Comparison of ENCODE assay signal across 8 cellular contexts in the genomic region with DNA sequence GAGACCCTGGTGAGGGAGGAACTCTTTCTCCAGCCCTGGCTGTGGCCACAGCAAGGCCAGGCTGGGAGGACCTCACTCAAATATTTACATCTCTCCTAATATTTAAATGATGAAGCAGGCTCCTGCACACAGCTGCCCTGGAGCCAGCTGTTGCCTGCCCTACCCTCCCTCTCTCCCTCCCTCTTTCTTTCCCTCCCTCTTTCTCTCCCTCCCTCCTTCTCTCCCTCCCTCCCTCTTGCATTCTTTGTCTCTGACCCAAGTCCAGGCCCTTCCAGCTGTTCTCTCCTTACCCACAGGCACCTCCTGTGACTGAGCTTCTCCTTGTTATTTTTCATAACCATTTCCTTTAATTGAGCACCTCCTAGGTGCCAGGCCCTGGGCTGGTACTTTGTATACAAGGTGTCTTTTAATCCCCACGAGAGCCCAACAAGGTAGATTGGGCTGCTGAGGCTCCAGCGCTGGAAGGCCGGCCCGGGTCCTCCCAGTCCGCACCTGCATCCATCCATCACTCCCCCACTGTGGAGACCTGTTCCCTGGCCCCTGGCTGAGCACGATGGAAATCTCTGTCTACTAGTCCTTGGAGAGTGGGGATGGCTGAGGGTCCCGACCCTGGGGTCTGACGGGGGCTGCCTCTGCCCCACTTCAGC.
A peak's percentile ranks its signal among the peaks of the same experiment; 100 is the strongest.
DNase-seq lines count a peak whose midpoint lies in the region; ATAC-seq and TF ChIP-seq lines count a peak whose summit lies in the region.

No MANE protein-coding gene starts in this region.

- no peak overlapping the region for H3K4ac ChIP-seq in neuronal stem cell (ENCODE audit: low read length)

- peaks cover 52% of the 10 kb centered on the region for H3K79me1 ChIP-seq in neuronal stem cell (ENCODE audit: low read depth, low read length)

- H2AFZ ChIP-seq in neuronal stem cell (ENCODE audit: low read length), result no peak overlapping the region

- H2BK120ac ChIP-seq in neuronal stem cell (ENCODE audit: low read depth, low read length), result peak overlapping the region; percentile 97

- H3K4me2 ChIP-seq in BLaER1 treated with 17β-estradiol and CSF1 and Interleukin-3, amounts not matched to agents 10 nM and 100 nM, result peak overlapping the region; percentile 61 to 100 (median 81)
- H3K4me2 ChIP-seq in neuronal stem cell (ENCODE audit: insufficient read depth, low read length, poor library complexity, severe bottlenecking), result no peak overlapping the region

- H3K14ac ChIP-seq in neuronal stem cell (ENCODE audit: low read length), result peak overlapping the region; percentile 21

- no CpG with 5 or more reads among the region's 8 CpGs for WGBS in neuronal stem cell (ENCODE audit: extremely low coverage in 2 of 2, insufficient read length in 2 of 2, insufficient replicate concordance in 1 of 2), 2 donors

- DNase-seq in Jurkat, Clone E6-1 (ENCODE audit: low read depth, low spot score), result no peak
- DNase-seq in epithelial cell of esophagus (ENCODE audit: low read depth) (peak; percentile 28), neuronal stem cell (ENCODE audit: low spot score) (no peak), SW 1271 (lab: John Stamatoyannopoulos, UW) (no peak)

- peak overlapping the region; percentile 80 for H3K18ac ChIP-seq in neuronal stem cell (ENCODE audit: low read length)

- peak overlapping the region; percentile 100 for H2AK5ac ChIP-seq in neuronal stem cell (ENCODE audit: low read depth, low read length)

- peak overlapping the region in 5 of 11 experiments; percentile 11 to 60 (median 20); a peak in 7 of 22 replicates for H3K27ac ChIP-seq in BLaER1 treated with 17β-estradiol and CSF1 and Interleukin-3, amounts not matched to agents 10 nM and 100 nM
- peak overlapping the region; percentile 66 for H3K27ac ChIP-seq in neuronal stem cell (replicated peaks; ENCODE audit: low read length)

- no peak for TF ChIP-seq CTCF in epithelial cell of esophagus (IDR thresholded peaks at IDR 0.05; ENCODE audit: insufficient read depth, low read depth, low read length, missing control alignments)

- no peak overlapping the region for H2BK12ac ChIP-seq in neuronal stem cell (ENCODE audit: low read length)

- H3K27me3 ChIP-seq in BLaER1 treated with 17β-estradiol and CSF1 and Interleukin-3, amounts not matched to agents 10 nM and 100 nM, result no peaks in the 10 kb centered on the region
- no peaks in the 10 kb centered on the region for H3K27me3 ChIP-seq in neuronal stem cell (ENCODE audit: control insufficient read depth in 3 of 3, insufficient read depth in 3 of 3, low read depth in 1 of 3, low read length in 3 of 3)

- peak overlapping the region; percentile 21 for H2BK15ac ChIP-seq in neuronal stem cell (ENCODE audit: low read length)

- peaks cover 88 to 100% (median 98%) of the 10 kb centered on the region in 10 experiments for H3K4me1 ChIP-seq in BLaER1 treated with 17β-estradiol and CSF1 and Interleukin-3, amounts not matched to agents 10 nM and 100 nM
- peaks cover 60 to 67% of the 10 kb centered on the region in 2 donors for H3K4me1 ChIP-seq in neuronal stem cell (ENCODE audit: control insufficient read depth in 2 of 2, insufficient read depth in 1 of 2, low read depth in 1 of 2, low read length in 2 of 2)

- peak overlapping the region; percentile 2 for H4K8ac ChIP-seq in neuronal stem cell (ENCODE audit: low read depth, low read length)

- H3K36me3 ChIP-seq in BLaER1 treated with 17β-estradiol and CSF1 and Interleukin-3, amounts not matched to agents 10 nM and 100 nM, result peaks cover 0 to 35% (median 12%) of the 10 kb centered on the region in 11 experiments; a peak in 14 of 22 replicates
- H3K36me3 ChIP-seq in neuronal stem cell (replicated peaks in 1 of 2; ENCODE audit: control insufficient read depth in 2 of 2, insufficient read depth in 2 of 2, low read length in 2 of 2), result peaks cover 4 to 6% of the 10 kb centered on the region in 2 donors

- ATAC-seq in GM21367 (IDR thresholded peaks at IDR 0.05; ENCODE audit: unreplicated experiment) (no peak), esophagus mucosa (no peak), GM19452 (IDR thresholded peaks at IDR 0.05; ENCODE audit: unreplicated experiment) (no peak)

- H4K91ac ChIP-seq in neuronal stem cell (ENCODE audit: low read depth, low read length, poor library complexity), result no peak overlapping the region

- H4K20me1 ChIP-seq in BLaER1 treated with 17β-estradiol and CSF1 and Interleukin-3, amounts not matched to agents 10 nM and 100 nM, result peaks cover 87 to 98% (median 94%) of the 10 kb centered on the region in 11 experiments

- H3K23ac ChIP-seq in neuronal stem cell (ENCODE audit: low read depth, low read length, poor library complexity), result peak overlapping the region; percentile 12

- no peaks in the 10 kb centered on the region for H3K9me3 ChIP-seq in BLaER1 treated with 17β-estradiol and CSF1 and Interleukin-3, amounts not matched to agents 10 nM and 100 nM (replicated peaks in 1 of 11)
- H3K9me3 ChIP-seq in neuronal stem cell (replicated peaks in 1 of 2; ENCODE audit: control insufficient read depth in 2 of 2, insufficient read depth in 1 of 2, low read depth in 1 of 2, low read length in 2 of 2), result no peaks in the 10 kb centered on the region

- peak overlapping the region; percentile 93 for H2BK5ac ChIP-seq in neuronal stem cell (ENCODE audit: low read length)

- H3K4me3 ChIP-seq in BLaER1 treated with 17β-estradiol and CSF1 and Interleukin-3, amounts not matched to agents 10 nM and 100 nM, result no peak overlapping the region
- H3K4me3 ChIP-seq in Jurkat, Clone E6-1 (ENCODE audit: low read length), result peak overlapping the region; percentile 20; the same call in 1 of the 2 replicates
- no peak overlapping the region for H3K4me3 ChIP-seq in epithelial cell of esophagus (ENCODE audit: low read length)
- no peak overlapping the region for H3K4me3 ChIP-seq in neuronal stem cell (ENCODE audit: low read length in 2 of 2)

- peak overlapping the region in 7 of 11 experiments; percentile 16 to 67 (median 51); a peak in 11 of 22 replicates for H3K9ac ChIP-seq in BLaER1 treated with 17β-estradiol and CSF1 and Interleukin-3, amounts not matched to agents 10 nM and 100 nM
- peak overlapping the region; percentile 9 for H3K9ac ChIP-seq in neuronal stem cell (ENCODE audit: low read depth, low read length, poor library complexity)
